In the genomic region with DNA sequence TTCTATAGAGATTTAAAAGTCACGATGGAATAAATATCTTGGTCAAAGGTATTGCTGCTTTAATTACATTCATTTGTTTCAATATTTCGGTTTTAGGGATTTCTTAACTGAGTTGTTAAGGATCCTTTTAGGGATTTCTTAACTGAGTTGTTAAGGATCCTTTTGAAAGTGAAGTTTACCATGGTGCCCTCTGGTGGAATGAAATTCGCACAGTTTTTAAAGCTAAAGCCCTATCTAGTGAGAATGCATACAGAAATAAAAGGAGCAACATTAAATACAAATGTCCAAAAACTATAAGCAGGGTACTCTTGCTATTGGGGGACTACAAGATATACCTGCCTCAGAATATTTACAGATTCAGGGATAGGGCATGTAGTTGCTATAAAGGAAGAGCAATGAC, we compare ENCODE assay signal across 8 cellular contexts.
DNase-seq lines count a peak whose midpoint lies in the region; ATAC-seq and TF ChIP-seq lines count a peak whose summit lies in the region.

No MANE protein-coding gene starts in this region.

- peaks cover 10% of the 10 kb centered on the region for H3K36me3 Mint-ChIP-seq in CD4-positive, alpha-beta T cell (ENCODE audit: low read depth)
- peaks cover 0 to 2% (median 0%) of the 10 kb centered on the region in 3 experiments; a peak in 2 of 7 replicates for H3K36me3 Mint-ChIP-seq in H9 (ENCODE audit: insufficient read depth in 1 of 3, low read depth in 3 of 3)

- H3K9ac ChIP-seq in H9 (ENCODE audit: extremely low read depth, insufficient read length, low read length) (no peak overlapping the region), SK-N-MC (ENCODE audit: insufficient read length) (no peak overlapping the region)

- intact Hi-C loops in CD4-positive, alpha-beta T cell (cut with DNase I, micrococcal nuclease), result loop anchor here (1.0 to 10.0 kb wide), 7 partner anchors 163 to 537 kb away; no protein-coding TSS in a partner anchor

- H3K23ac ChIP-seq in H9 (ENCODE audit: insufficient read length, low read depth, low read length), result no peak overlapping the region

- no peak overlapping the region for H2BK5ac ChIP-seq in H9 (ENCODE audit: insufficient read length, low read length)

- H4K91ac ChIP-seq in H9 (ENCODE audit: insufficient read length, low read depth, low read length), result no peak overlapping the region

- H3K79me2 ChIP-seq in H9 (ENCODE audit: insufficient read depth, low read length), result no peaks in the 10 kb centered on the region

- peak; percentile 81 for TF ChIP-seq CTCF in CD4-positive, alpha-beta T cell (IDR thresholded peaks at IDR 0.05)
- TF ChIP-seq CTCF in H9 (conservative IDR thresholded peaks at IDR 0.05) (peak; percentile 69), fibroblast of pulmonary artery (IDR thresholded peaks at IDR 0.05; ENCODE audit: low read length, missing control alignments) (peak; percentile 64)

- no peaks in the 10 kb centered on the region for H3K36me3 ChIP-seq in SK-N-MC (ENCODE audit: insufficient read depth, low read length)

- no peak overlapping the region for H3K27ac Mint-ChIP-seq in CD4-positive, alpha-beta T cell
- no peak overlapping the region for H3K27ac Mint-ChIP-seq in H9

- CTCF ChIA-PET in CD4-positive, alpha-beta T cell (lab: Charles Lee), result interaction anchor here (0.7 to 1.8 kb wide), 8 partner anchors 16 to 539 kb away, joined by 3 to 6 read pairs (median 4); no protein-coding TSS in a partner anchor

- H3K4me3 ChIP-seq in SK-N-MC (no peak overlapping the region), fibroblast of pulmonary artery (replicated peaks; ENCODE audit: low read depth, low read length) (no peak overlapping the region)

- H3K4me1 Mint-ChIP-seq in CD4-positive, alpha-beta T cell (ENCODE audit: low read depth), result peaks cover 14% of the 10 kb centered on the region
- peaks cover 0 to 4% of the 10 kb centered on the region in 2 experiments; a peak in 2 of 4 replicates for H3K4me1 Mint-ChIP-seq in H9

- H3K27me3 ChIP-seq in CD4-positive, alpha-beta T cell (ENCODE audit: control insufficient read depth, insufficient read depth, low read length), result no peaks in the 10 kb centered on the region
- no peaks in the 10 kb centered on the region for H3K27me3 ChIP-seq in H9 (ENCODE audit: insufficient read depth, low read length)

- WGBS in H9 (ENCODE audit: extremely low coverage, insufficient read length, low lambda C conversion rate), result no CpG with 5 or more reads among the region's 3 CpGs

- POLR2A ChIA-PET in CD4-positive, alpha-beta T cell (lab: Charles Lee), result interaction anchor here (0.8 to 8.6 kb wide), 8 partner anchors 271 to 570 kb away, joined by 3 to 168 read pairs (median 4); partner anchors contain the start of genes ATAD1, KLLN and PTEN

- H3K79me1 ChIP-seq in H9 (ENCODE audit: insufficient read depth, low read depth, low read length, poor library complexity, severe bottlenecking), result no peaks in the 10 kb centered on the region

- no peak overlapping the region for H3K18ac ChIP-seq in H9 (ENCODE audit: insufficient read length, low read depth, low read length)

- no peak overlapping the region for H3K14ac ChIP-seq in H9 (ENCODE audit: insufficient read depth, low read length)

- no peak overlapping the region for H2BK20ac ChIP-seq in H9 (ENCODE audit: low read depth, low read length, poor library complexity, severe bottlenecking)

- no peak overlapping the region for H2BK12ac ChIP-seq in H9 (ENCODE audit: insufficient read length, low read depth, low read length)

- no peak overlapping the region for H2AFZ ChIP-seq in H9 (ENCODE audit: low read length)

- no peak overlapping the region for H2BK15ac ChIP-seq in H9 (ENCODE audit: low read depth, low read length)

- H4K5ac ChIP-seq in H9 (ENCODE audit: insufficient read length, low read depth, low read length), result no peak overlapping the region

- H3K4me2 ChIP-seq in H9 (ENCODE audit: insufficient read depth, insufficient read length, low read length), result no peak overlapping the region

- H3K4me3 Mint-ChIP-seq in CD4-positive, alpha-beta T cell, result peak overlapping the region; percentile 21
- no peak overlapping the region for H3K4me3 Mint-ChIP-seq in H9

- H3T11ph ChIP-seq in H9 (ENCODE audit: low read length), result no peak overlapping the region

- no peak overlapping the region for H2AK5ac ChIP-seq in H9 (ENCODE audit: insufficient read length, low read length)

- H3K4me1 ChIP-seq in H9 (ENCODE audit: insufficient read depth, low read length), result no peaks in the 10 kb centered on the region

- ATAC-seq in CD4-positive, alpha-beta T cell (ENCODE audit: poor library complexity), result no peak
- ATAC-seq in HG02852 (IDR thresholded peaks at IDR 0.05; ENCODE audit: unreplicated experiment), result no peak

- no peak overlapping the region for H2BK120ac ChIP-seq in H9 (ENCODE audit: low read depth, low read length, poor library complexity, severe bottlenecking)

- peak in 3 of 10 experiments; percentile 2 to 24 (median 15) for DNase-seq in CD4-positive, alpha-beta T cell
- DNase-seq in H9 (no peak), SK-N-MC (ENCODE audit: low read depth, low spot score) (peak; percentile 14), fibroblast of pulmonary artery (ENCODE audit: low read depth) (peak; percentile 82), putamen (ENCODE audit: low spot score) (peak; percentile 34), DMS79 (lab: John Stamatoyannopoulos, UW) (no peak), DMS79 treated with DMSO at 0.1 percent for 48 hours (lab: John Stamatoyannopoulos, UW) (no peak)

- H3K9me3 Mint-ChIP-seq in CD4-positive, alpha-beta T cell, result no peaks in the 10 kb centered on the region
- no peaks in the 10 kb centered on the region for H3K9me3 Mint-ChIP-seq in H9

- no peak overlapping the region for H4K8ac ChIP-seq in H9 (replicated peaks; ENCODE audit: insufficient read length, low read depth, low read length)

- no peaks in the 10 kb centered on the region for H3K9me3 ChIP-seq in CD4-positive, alpha-beta T cell (ENCODE audit: control insufficient read depth, low read length)
- H3K9me3 ChIP-seq in H9 (ENCODE audit: control insufficient read depth, low read depth, low read length) (no peaks in the 10 kb centered on the region), SK-N-MC (ENCODE audit: low read depth, low read length) (no peaks in the 10 kb centered on the region)

- H3K56ac ChIP-seq in H9 (ENCODE audit: insufficient read length, low read depth, low read length), result no peak overlapping the region

- no peak overlapping the region for H3K27ac ChIP-seq in CD4-positive, alpha-beta T cell (ENCODE audit: low read depth, low read length)
- H3K27ac ChIP-seq in H9 (ENCODE audit: insufficient read length, low read depth, low read length) (no peak overlapping the region), SK-N-MC (no peak overlapping the region)

- H3K4ac ChIP-seq in H9 (ENCODE audit: low read depth, low read length), result no peak overlapping the region

- H3K27me3 Mint-ChIP-seq in CD4-positive, alpha-beta T cell, result no peaks in the 10 kb centered on the region
- H3K27me3 Mint-ChIP-seq in H9 (ENCODE audit: low read depth), result no peaks in the 10 kb centered on the region

- H3K23me2 ChIP-seq in H9 (ENCODE audit: insufficient read length, low read depth, low read length, poor library complexity, severe bottlenecking), result no peaks in the 10 kb centered on the region

- no peaks in the 10 kb centered on the region for H4K20me1 ChIP-seq in H9 (ENCODE audit: control insufficient read depth, insufficient read depth, insufficient read length)

Comparison
In these comparisons a context has a peak if more than half of its experiments do, and no peak if none do; other contexts are left out.
1. DNase-seq: peak in SK-N-MC (single experiment), fibroblast of pulmonary artery (single experiment) and putamen (single experiment); none in H9 (single experiment), DMS79 (single experiment) and DMS79 treated with DMSO at 0.1 percent for 48 hours (single experiment).
2. Peak in every context shown above with its lines, with median percentiles within 50 percentile points of each other: CTCF ChIP-seq.